Comparison of ENCODE assay signal across 1 cellular context in genomic region chr12:95200128-95200973, GRCh38.
TF ChIP-seq lines count a peak whose summit lies in the region.

No MANE protein-coding gene starts in this region.

TF ChIP-seq in SK-N-SH, 30 proteins besides CTCF, POLR2A, EP300 and RAD21 (continued from another document):
- no peak for TF ChIP-seq REST (IDR thresholded peaks at IDR 0.05; ENCODE audit: low read depth, low read length)
- no peak for TF ChIP-seq USF1 (IDR thresholded peaks at IDR 0.05; ENCODE audit: borderline replicate concordance, low read depth)
- no peak for TF ChIP-seq GABPA (IDR thresholded peaks at IDR 0.05; ENCODE audit: low read depth)
- no peak for TF ChIP-seq CHD2 (IDR thresholded peaks at IDR 0.05; ENCODE audit: low read length, partially characterized antibody)
- no peak for TF ChIP-seq RXRA (IDR thresholded peaks at IDR 0.05; ENCODE audit: borderline replicate concordance, low read depth)
- no peak for TF ChIP-seq GATA2 (CRISPR knock-in tag; IDR thresholded peaks at IDR 0.05)
- no peak for TF ChIP-seq SIN3A (IDR thresholded peaks at IDR 0.05; ENCODE audit: borderline replicate concordance, low read depth, low read length)
- TF ChIP-seq SMC3 (IDR thresholded peaks at IDR 0.05; ENCODE audit: low read depth, low read length): no peak
- no peak for TF ChIP-seq FOSL2 (IDR thresholded peaks at IDR 0.05; ENCODE audit: borderline replicate concordance, low read depth)
- no peak for TF ChIP-seq MXI1 (IDR thresholded peaks at IDR 0.05; ENCODE audit: low read depth, low read length)
- TF ChIP-seq TEAD4 (IDR thresholded peaks at IDR 0.05; ENCODE audit: borderline replicate concordance, insufficient read depth): no peak
- TF ChIP-seq MAX (IDR thresholded peaks at IDR 0.05; ENCODE audit: low read depth): no peak
- TF ChIP-seq FOXJ3 (CRISPR knock-in tag; IDR thresholded peaks at IDR 0.05): no peak
- TF ChIP-seq RCOR1 (IDR thresholded peaks at IDR 0.05; ENCODE audit: low read length): no peak
- TF ChIP-seq POLR2AphosphoS5 (IDR thresholded peaks at IDR 0.05; ENCODE audit: low read depth, low read length): no peak
